ENCODE assay signal across 8 cellular contexts in genomic region chr17:58756246-58757161, GRCh38. TPM values are rescaled to one million over a fixed set of nuclear protein-coding genes. Genes with fewer than 3 reads are reported as not detected.
DNase-seq lines count a peak whose midpoint lies in the region; ATAC-seq and TF ChIP-seq lines count a peak whose summit lies in the region.

No MANE protein-coding gene starts in this region.

- no peak for ATAC-seq in CD8-positive, alpha-beta T cell
- ATAC-seq in aorta (ENCODE audit: low FRiP score) (peak; percentile 36), HG02885 (IDR thresholded peaks at IDR 0.05; ENCODE audit: poor library complexity, unreplicated experiment) (no peak)

- peaks cover 58% of the 10 kb centered on the region for H3K27me3 Mint-ChIP-seq in CD8-positive, alpha-beta T cell (ENCODE audit: low read depth)

- H3K4me1 ChIP-seq in CD8-positive, alpha-beta T cell (ENCODE audit: insufficient read depth, low read length): peaks cover 10% of the 10 kb centered on the region
- H3K4me1 ChIP-seq in muscle layer of duodenum (ENCODE audit: control insufficient read depth in 1 of 2, insufficient read depth in 2 of 2, low read length in 2 of 2) (peaks cover 0 to 14% of the 10 kb centered on the region in 2 donors), aorta (ENCODE audit: control insufficient read depth in 1 of 2, insufficient read depth in 2 of 2, low read length in 2 of 2) (no peaks in the 10 kb centered on the region)

- H3K27ac ChIP-seq in CD8-positive, alpha-beta T cell (ENCODE audit: low read depth, low read length): no peak overlapping the region
- H3K27ac ChIP-seq in WERI-Rb-1: peak overlapping the region; percentile 82
- H3K27ac ChIP-seq in muscle layer of duodenum (ENCODE audit: low read length): no peak overlapping the region
- H3K27ac ChIP-seq in aorta (ENCODE audit: low read depth in 1 of 2, low read length in 2 of 2): no peak overlapping the region

- H3K4me1 Mint-ChIP-seq in CD8-positive, alpha-beta T cell (ENCODE audit: low read depth): peaks cover 13% of the 10 kb centered on the region

- TF ChIP-seq CTCF in CD8-positive, alpha-beta T cell (IDR thresholded peaks at IDR 0.05): no peak
- no peak for TF ChIP-seq CTCF in WERI-Rb-1 (IDR thresholded peaks at IDR 0.05; ENCODE audit: low read depth, low read length)
- no peak for TF ChIP-seq CTCF in epithelial cell of proximal tubule (conservative IDR thresholded peaks at IDR 0.05; ENCODE audit: low read depth, low read length)

- POLR2A ChIA-PET in CD8-positive, alpha-beta T cell (lab: Charles Lee): interaction anchor here (0.6 kb wide), 1 partner anchor 19 kb away, joined by 3 read pairs; no protein-coding TSS in a partner anchor

- no peak overlapping the region for H3K27ac Mint-ChIP-seq in CD8-positive, alpha-beta T cell

- H3K27me3 ChIP-seq in CD8-positive, alpha-beta T cell (ENCODE audit: insufficient read depth, low read length): peaks cover 31% of the 10 kb centered on the region
- H3K27me3 ChIP-seq in WERI-Rb-1 (ENCODE audit: insufficient read depth, low read depth, severe bottlenecking) (no peaks in the 10 kb centered on the region), muscle layer of duodenum (ENCODE audit: low read depth, low read length) (peaks cover 22% of the 10 kb centered on the region), aorta (ENCODE audit: control insufficient read depth in 1 of 2, insufficient read depth in 2 of 2, low read length in 1 of 2) (peaks cover 0 to 3% of the 10 kb centered on the region in 2 donors)

- no peaks in the 10 kb centered on the region for H3K36me3 Mint-ChIP-seq in CD8-positive, alpha-beta T cell

- peak in 1 of 7 experiments; percentile 4 for DNase-seq in CD8-positive, alpha-beta T cell
- DNase-seq in HT1080 (ENCODE audit: low read depth): peak; percentile 0
- peak; percentile 37 for DNase-seq in WERI-Rb-1
- no peak for DNase-seq in epithelial cell of proximal tubule (ENCODE audit: low read depth)
- no peak for DNase-seq in aorta
- no peak for DNase-seq in middle frontal gyrus (ENCODE audit: extremely low spot score, low spot score)

- H3K4me3 ChIP-seq in CD8-positive, alpha-beta T cell (ENCODE audit: low read depth, low read length): peak overlapping the region; percentile 78
- H3K4me3 ChIP-seq in WERI-Rb-1 (ENCODE audit: low read depth, low read length): peak overlapping the region; percentile 74
- peak overlapping the region; percentile 62 for H3K4me3 ChIP-seq in epithelial cell of proximal tubule (ENCODE audit: low read depth, low read length)
- H3K4me3 ChIP-seq in muscle layer of duodenum (ENCODE audit: low read depth in 1 of 2, low read length in 2 of 2): peak overlapping the region; percentile 27 to 76
- peak overlapping the region; percentile 5 to 23 for H3K4me3 ChIP-seq in aorta (ENCODE audit: low read length in 2 of 2)

- H3K9me3 ChIP-seq in CD8-positive, alpha-beta T cell (ENCODE audit: low read length): no peaks in the 10 kb centered on the region
- H3K9me3 ChIP-seq in WERI-Rb-1 (ENCODE audit: severe bottlenecking) (no peaks in the 10 kb centered on the region), muscle layer of duodenum (ENCODE audit: control insufficient read depth in 1 of 2, low read length in 2 of 2) (no peaks in the 10 kb centered on the region), aorta (ENCODE audit: control insufficient read depth, low read length) (no peaks in the 10 kb centered on the region)

- CTCF ChIA-PET in CD8-positive, alpha-beta T cell (lab: Charles Lee): no interaction called here

- H3K9me3 Mint-ChIP-seq in CD8-positive, alpha-beta T cell: no peaks in the 10 kb centered on the region

- intact Hi-C loops in CD8-positive, alpha-beta T cell (cut with DNase I, micrococcal nuclease): no loop called here
- intact Hi-C loops in aorta (cut with DNase I): no loop called here

- H3K36me3 ChIP-seq in CD8-positive, alpha-beta T cell (ENCODE audit: insufficient read depth, low read length): no peaks in the 10 kb centered on the region
- H3K36me3 ChIP-seq in WERI-Rb-1: peaks cover 20% of the 10 kb centered on the region
- no peaks in the 10 kb centered on the region for H3K36me3 ChIP-seq in muscle layer of duodenum (ENCODE audit: control insufficient read depth in 1 of 2, insufficient read depth in 2 of 2, low read length in 2 of 2)
- no peaks in the 10 kb centered on the region for H3K36me3 ChIP-seq in aorta (ENCODE audit: control insufficient read depth in 1 of 2, insufficient read depth in 2 of 2, low read length in 1 of 2)

- 1 to 2% methylated on average over 36 to 72 of the region's 72 CpGs for WGBS in aorta, 2 donors

- peak overlapping the region; percentile 94 for H3K4me3 Mint-ChIP-seq in CD8-positive, alpha-beta T cell

RNA-seq across cellular contexts. Expression of gene PPM1E, which starts 0.8 kb away (rescaled TPM):
- not detected for total RNA-seq in CD8-positive, alpha-beta T cell
- 0.43 and 0.47 TPM in 2 replicates for total RNA-seq in HT1080 (2014; rRNA removed; shearing (Covaris generic))
- 0.98 and 1.0 TPM in 2 replicates for polyA plus RNA-seq in HT1080 (2015; cell fraction: cytosol; rRNA removed)
- polyA plus RNA-seq in HT1080 (2015; cell fraction: nucleus; rRNA removed): 1.1 and 1.5 TPM in 2 replicates
- total RNA-seq in epithelial cell of proximal tubule (0.43 and 1.7 TPM in 2 replicates), aorta (under 1 TPM; 0.06 to 0.21 TPM)
- polyA plus RNA-seq in aorta: not detected

Comparison
In these comparisons a context has a peak if more than half of its experiments do, and no peak if none do; other contexts are left out.
1. DNase-seq: peak in HT1080 (single experiment) and WERI-Rb-1 (single experiment); none in epithelial cell of proximal tubule (single experiment), aorta (0 of 2) and middle frontal gyrus (single experiment).
2. H3K4me3 ChIP-seq: peak in every context shown above with its lines; median percentile 78 in CD8-positive, alpha-beta T cell; 74 in WERI-Rb-1; 62 in epithelial cell of proximal tubule; 52 in muscle layer of duodenum; 14 in aorta.